1 cellular context compared by ENCODE assay signal in the genomic region with DNA sequence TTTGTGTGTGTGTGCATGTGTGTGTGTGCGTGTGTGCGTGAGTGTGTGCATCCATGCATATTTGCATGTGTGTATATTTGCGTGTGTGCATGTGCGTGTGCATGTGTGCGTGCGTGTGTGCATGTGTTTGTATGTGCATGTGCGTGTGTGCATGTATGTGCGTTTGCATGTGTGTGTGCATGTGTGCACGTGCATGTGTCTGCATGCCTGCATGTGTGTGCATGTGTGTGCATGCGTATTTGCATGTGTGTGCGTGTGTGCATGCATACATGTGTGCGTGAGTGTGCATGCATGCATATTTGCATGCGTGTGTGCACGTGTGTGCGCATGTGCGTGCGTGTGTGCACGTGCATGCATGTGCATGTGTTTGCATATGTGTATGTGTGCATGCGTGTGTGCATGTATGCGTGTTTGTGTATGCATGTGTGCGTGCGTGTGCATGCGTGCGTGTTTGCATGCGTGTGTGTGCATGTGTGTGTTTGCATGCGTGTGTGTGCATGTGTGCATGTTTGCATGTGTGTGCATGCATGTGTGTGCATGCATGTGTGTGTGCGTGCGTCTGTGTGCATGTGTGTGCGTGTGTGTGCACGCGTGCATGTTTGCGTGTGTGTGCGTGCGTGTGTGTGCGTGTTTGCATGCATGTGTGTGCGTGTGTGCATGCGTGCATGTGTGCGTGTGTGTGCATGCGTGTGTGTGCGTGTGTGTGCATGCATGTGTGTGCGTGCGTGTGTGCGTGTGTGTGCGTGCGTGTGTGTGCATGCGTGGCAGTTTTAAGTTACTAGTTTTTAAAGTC.
TF ChIP-seq lines count a peak whose summit lies in the region.

No MANE protein-coding gene starts in this region.

TF ChIP-seq in WTC11, 78 proteins besides CTCF, POLR2A, EP300 and RAD21 (continued from another document):
- no peak for TF ChIP-seq ZNF138 (CRISPR knock-in tag; conservative IDR thresholded peaks at IDR 0.05)
- TF ChIP-seq OVOL2 (CRISPR knock-in tag; IDR thresholded peaks at IDR 0.05; ENCODE audit: borderline replicate concordance): no peak
- no peak for TF ChIP-seq FOXJ3 (CRISPR knock-in tag; IDR thresholded peaks at IDR 0.05; ENCODE audit: borderline replicate concordance)
- no peak for TF ChIP-seq ESRRA (CRISPR knock-in tag; IDR thresholded peaks at IDR 0.05; ENCODE audit: borderline replicate concordance)
- TF ChIP-seq ZNF121 (CRISPR knock-in tag; IDR thresholded peaks at IDR 0.05): 0 out of 2 replicates have a peak, but pooled peaks have one; percentile 22
- TF ChIP-seq, protein P1, sequence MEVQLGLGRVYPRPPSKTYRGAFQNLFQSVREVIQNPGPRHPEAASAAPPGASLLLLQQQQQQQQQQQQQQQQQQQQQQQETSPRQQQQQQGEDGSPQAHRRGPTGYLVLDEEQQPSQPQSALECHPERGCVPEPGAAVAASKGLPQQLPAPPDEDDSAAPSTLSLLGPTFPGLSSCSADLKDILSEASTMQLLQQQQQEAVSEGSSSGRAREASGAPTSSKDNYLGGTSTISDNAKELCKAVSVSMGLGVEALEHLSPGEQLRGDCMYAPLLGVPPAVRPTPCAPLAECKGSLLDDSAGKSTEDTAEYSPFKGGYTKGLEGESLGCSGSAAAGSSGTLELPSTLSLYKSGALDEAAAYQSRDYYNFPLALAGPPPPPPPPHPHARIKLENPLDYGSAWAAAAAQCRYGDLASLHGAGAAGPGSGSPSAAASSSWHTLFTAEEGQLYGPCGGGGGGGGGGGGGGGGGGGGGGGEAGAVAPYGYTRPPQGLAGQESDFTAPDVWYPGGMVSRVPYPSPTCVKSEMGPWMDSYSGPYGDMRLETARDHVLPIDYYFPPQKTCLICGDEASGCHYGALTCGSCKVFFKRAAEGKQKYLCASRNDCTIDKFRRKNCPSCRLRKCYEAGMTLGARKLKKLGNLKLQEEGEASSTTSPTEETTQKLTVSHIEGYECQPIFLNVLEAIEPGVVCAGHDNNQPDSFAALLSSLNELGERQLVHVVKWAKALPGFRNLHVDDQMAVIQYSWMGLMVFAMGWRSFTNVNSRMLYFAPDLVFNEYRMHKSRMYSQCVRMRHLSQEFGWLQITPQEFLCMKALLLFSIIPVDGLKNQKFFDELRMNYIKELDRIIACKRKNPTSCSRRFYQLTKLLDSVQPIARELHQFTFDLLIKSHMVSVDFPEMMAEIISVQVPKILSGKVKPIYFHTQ (CRISPR knock-in tag; IDR thresholded peaks at IDR 0.05): no peak
- TF ChIP-seq CBFB (CRISPR knock-in tag; IDR thresholded peaks at IDR 0.05; ENCODE audit: low read depth): 0 out of 2 replicates have a peak, but pooled peaks have one; percentile 28
- TF ChIP-seq FOXK1 (CRISPR knock-in tag; IDR thresholded peaks at IDR 0.05): no peak
- TF ChIP-seq NFE2L1 (CRISPR knock-in tag; IDR thresholded peaks at IDR 0.05): peak; percentile 56; the same call in 1 of the 2 replicates
- no peak for TF ChIP-seq ZNF416 (CRISPR knock-in tag; IDR thresholded peaks at IDR 0.05)
